8 cellular contexts compared by ENCODE assay signal in genomic region chr20:52191132-52191435, GRCh38. TPM values are rescaled to one million over a fixed set of nuclear protein-coding genes. Genes with fewer than 3 reads are reported as not detected.
DNase-seq lines count a peak whose midpoint lies in the region; ATAC-seq and TF ChIP-seq lines count a peak whose summit lies in the region.

No MANE protein-coding gene starts in this region.

- no peak for DNase-seq in activated naive CD4-positive, alpha-beta T cell treated with anti-CD3 and anti-CD28 coated beads, Interleukin-2, amount 10 ng/mL, durations not matched to agents 7 days and 5 days
- no peak for DNase-seq in activated naive CD4-positive, alpha-beta T cell treated with anti-CD3 and anti-CD28 coated beads, Interleukin-2, amount 50 U/mL, for 16 hours
- no peak for DNase-seq in activated CD4-positive, alpha-beta memory T cell treated with anti-CD3 and anti-CD28 coated beads, Interleukin-2, amount 10 ng/mL, durations not matched to agents 7 days and 5 days
- DNase-seq in glutamatergic neuron (no peak), pons (ENCODE audit: low spot score) (peak; percentile 53), SHP77 (lab: John Stamatoyannopoulos, UW) (no peak), NAMALWA (ENCODE audit: low spot score) (no peak)

- H3K9me3 Mint-ChIP-seq in activated naive CD4-positive, alpha-beta T cell treated with anti-CD3 and anti-CD28 coated beads, Interleukin-2, amount 10 ng/mL, durations not matched to agents 7 days and 5 days: no peaks in the 10 kb centered on the region
- H3K9me3 Mint-ChIP-seq in activated CD4-positive, alpha-beta memory T cell treated with anti-CD3 and anti-CD28 coated beads, Interleukin-2, amount 10 ng/mL, durations not matched to agents 7 days and 5 days: no peaks in the 10 kb centered on the region
- H3K9me3 Mint-ChIP-seq in glutamatergic neuron (ENCODE audit: unreplicated experiment): peaks cover 10% of the 10 kb centered on the region

- no peak for TF ChIP-seq CTCF in glutamatergic neuron (IDR thresholded peaks at IDR 0.05; ENCODE audit: partially characterized antibody, unreplicated experiment)

- H3K4me3 Mint-ChIP-seq in activated naive CD4-positive, alpha-beta T cell treated with anti-CD3 and anti-CD28 coated beads, Interleukin-2, amount 10 ng/mL, durations not matched to agents 7 days and 5 days: peak overlapping the region; percentile 94
- peak overlapping the region; percentile 93 for H3K4me3 Mint-ChIP-seq in activated CD4-positive, alpha-beta memory T cell treated with anti-CD3 and anti-CD28 coated beads, Interleukin-2, amount 10 ng/mL, durations not matched to agents 7 days and 5 days
- peak overlapping the region; percentile 98 for H3K4me3 Mint-ChIP-seq in glutamatergic neuron (ENCODE audit: unreplicated experiment)

- POLR2A ChIA-PET in activated CD4-positive, alpha-beta memory T cell treated with anti-CD3 and anti-CD28 coated beads, Interleukin-2, amount 10 ng/mL, durations not matched to agents 7 days and 5 days (lab: Charles Lee): no interaction called here

- H3K36me3 Mint-ChIP-seq in activated naive CD4-positive, alpha-beta T cell treated with anti-CD3 and anti-CD28 coated beads, Interleukin-2, amount 10 ng/mL, durations not matched to agents 7 days and 5 days: peaks cover 7% of the 10 kb centered on the region
- H3K36me3 Mint-ChIP-seq in activated CD4-positive, alpha-beta memory T cell treated with anti-CD3 and anti-CD28 coated beads, Interleukin-2, amount 10 ng/mL, durations not matched to agents 7 days and 5 days (ENCODE audit: low read depth): peaks cover 9% of the 10 kb centered on the region
- no peaks in the 10 kb centered on the region for H3K36me3 Mint-ChIP-seq in glutamatergic neuron (ENCODE audit: unreplicated experiment)

- H3K27ac Mint-ChIP-seq in activated naive CD4-positive, alpha-beta T cell treated with anti-CD3 and anti-CD28 coated beads, Interleukin-2, amount 10 ng/mL, durations not matched to agents 7 days and 5 days: peak overlapping the region; percentile 92
- peak overlapping the region; percentile 78 for H3K27ac Mint-ChIP-seq in activated CD4-positive, alpha-beta memory T cell treated with anti-CD3 and anti-CD28 coated beads, Interleukin-2, amount 10 ng/mL, durations not matched to agents 7 days and 5 days
- H3K27ac Mint-ChIP-seq in glutamatergic neuron (ENCODE audit: unreplicated experiment): peak overlapping the region; percentile 87

- H3K4me1 Mint-ChIP-seq in activated naive CD4-positive, alpha-beta T cell treated with anti-CD3 and anti-CD28 coated beads, Interleukin-2, amount 10 ng/mL, durations not matched to agents 7 days and 5 days: peaks cover 24% of the 10 kb centered on the region
- peaks cover 23% of the 10 kb centered on the region for H3K4me1 Mint-ChIP-seq in activated CD4-positive, alpha-beta memory T cell treated with anti-CD3 and anti-CD28 coated beads, Interleukin-2, amount 10 ng/mL, durations not matched to agents 7 days and 5 days
- H3K4me1 Mint-ChIP-seq in glutamatergic neuron (ENCODE audit: low read depth, unreplicated experiment): peaks cover 9% of the 10 kb centered on the region

- CTCF ChIA-PET in activated naive CD4-positive, alpha-beta T cell treated with anti-CD3 and anti-CD28 coated beads, Interleukin-2, amount 10 ng/mL, durations not matched to agents 7 days and 5 days (lab: Charles Lee): interaction anchor here (1.4 kb wide), 1 partner anchor 86 kb away, joined by 3 read pairs; no protein-coding TSS in a partner anchor
- CTCF ChIA-PET in activated CD4-positive, alpha-beta memory T cell treated with anti-CD3 and anti-CD28 coated beads, Interleukin-2, amount 10 ng/mL, durations not matched to agents 7 days and 5 days (lab: Charles Lee): interaction anchor here (1.2 to 2.0 kb wide), 8 partner anchors 10 to 1432 kb away, joined by 3 to 9 read pairs (median 4); no protein-coding TSS in a partner anchor

- peak; percentile 16 for ATAC-seq in HG03139 (IDR thresholded peaks at IDR 0.05; ENCODE audit: unreplicated experiment)

- H3K27me3 Mint-ChIP-seq in activated naive CD4-positive, alpha-beta T cell treated with anti-CD3 and anti-CD28 coated beads, Interleukin-2, amount 10 ng/mL, durations not matched to agents 7 days and 5 days: no peaks in the 10 kb centered on the region
- H3K27me3 Mint-ChIP-seq in activated CD4-positive, alpha-beta memory T cell treated with anti-CD3 and anti-CD28 coated beads, Interleukin-2, amount 10 ng/mL, durations not matched to agents 7 days and 5 days: no peaks in the 10 kb centered on the region
- H3K27me3 Mint-ChIP-seq in glutamatergic neuron (ENCODE audit: unreplicated experiment): peaks cover 13% of the 10 kb centered on the region

RNA-seq across cellular contexts. Expression of gene ZFP64, which starts 0.5 kb away (rescaled TPM):
- 10 to 100 TPM in 1 of 2 experiments, 1 to 10 TPM in 1; 9.7 to 10.7 TPM for total RNA-seq in activated CD4-positive, alpha-beta memory T cell treated with anti-CD3 and anti-CD28 coated beads, Interleukin-2, amount 10 ng/mL, durations not matched to agents 7 days and 5 days
- total RNA-seq in glutamatergic neuron (ENCODE audit: unreplicated experiment): 39.1 TPM
